ENCODE assay signal across 20 cellular contexts in genomic region chr2:220491633-220492032, GRCh38.
"Had no signal": no experiment of that assay in that cellular context is flagged by ENCODE, and none has a peak within 500 bp of the region (broad histone marks: within the 10 kb centered on the region; RNA-seq: fewer than 3 reads in every experiment).

No MANE protein-coding gene starts in this region.

- DNase-seq: cerebellar nuclear complex; effector memory CD8-positive, alpha-beta T cell; gastrocnemius medialis; glutamatergic neuron; immature natural killer cell; kidney; left cardiac atrium; left ventricle myocardium superior; mesendoderm; naive B cell; posterior cingulate gyrus; small intestine; stimulated activated CD4-positive, alpha-beta T cell treated with anti-CD3 and anti-CD28 coated beads, Interleukin-12 subunit alpha, Interleukin-12 subunit beta, amount 100 ng/mL, for 4 hours; stimulated activated naive CD4-positive, alpha-beta T cell; stomach; substantia nigra; transverse colon had no signal

- H3K9me3 ChIP-seq: gastrocnemius medialis, neutrophil, stomach, thoracic aorta, transverse colon had no signal

- H3K4me1 ChIP-seq: gastrocnemius medialis, stomach, transverse colon had no signal

- H3K36me3 ChIP-seq: gastrocnemius medialis, neutrophil, stomach, thoracic aorta, transverse colon had no signal

- H3K27ac ChIP-seq: gastrocnemius medialis, neutrophil, stomach, thoracic aorta, transverse colon had no signal

- ATAC-seq: effector memory CD8-positive, alpha-beta T cell; gastrocnemius medialis; left cardiac atrium; left ventricle myocardium superior had no signal

- H3K4me3 ChIP-seq: gastrocnemius medialis, lung, stomach, thoracic aorta, transverse colon had no signal

- H3K27me3 ChIP-seq: gastrocnemius medialis, neutrophil, stomach, transverse colon had no signal
